Comparison of ENCODE assay signal across 31 cellular contexts in genomic region chr11:69953356-69953755, GRCh38.
"Had no signal": no experiment of that assay in that cellular context is flagged by ENCODE, and none has a peak within 500 bp of the region (broad histone marks: within the 10 kb centered on the region; RNA-seq: fewer than 3 reads in every experiment).

No MANE protein-coding gene starts in this region.

- H3K4me1 Mint-ChIP-seq: activated B cell treated with CpG ODN at 0.5 μM for 24 hours had no signal

- H3K9me3 ChIP-seq: adrenal gland had no signal

- DNase-seq: activated B cell treated with CpG ODN at 0.5 μM for 24 hours; activated CD4-positive, alpha-beta memory T cell treated with anti-CD3 and anti-CD28 coated beads for 36 hours; activated CD4-positive, alpha-beta T cell treated with anti-CD3 and anti-CD28 coated beads for 4 hours; activated CD4-positive, alpha-beta T cell treated with anti-CD3 and anti-CD28 coated beads, Interleukin-2, amount 50 U/mL, for 1 hour; activated CD4-positive, CD25-positive, alpha-beta regulatory T cell treated with anti-CD3 and anti-CD28 coated beads, Interleukin-2, amount 50 U/mL, for 72 hours; activated CD8-positive, alpha-beta memory T cell treated with anti-CD3 and anti-CD28 coated beads, Interleukin-2, amount 50 U/mL, for 4 hours; activated gamma-delta T cell treated with Interleukin-2 at 50 U/mL for 16 hours; activated naive CD4-positive, alpha-beta T cell treated with anti-CD3 and anti-CD28 coated beads for 36 hours; activated T-cell treated with anti-CD3 and anti-CD28 coated beads for 4 hours; activated T-cell treated with anti-CD3 and anti-CD28 coated beads, Interleukin-2, amount 50 U/mL, for 4 hours; adrenal gland; caudate nucleus; NCI-H1105 treated with DMSO at 0.1 percent for 48 hours; NCI-H1436; NCI-H1694; NCI-H1930; NCI-H2081 treated with DMSO at 0.1 percent for 48 hours; NCI-H345; NCI-H524 treated with DMSO at 0.1 percent for 48 hours; RPMI8226; SW 1271; T-helper 1 cell; T-helper 2 cell; T-helper 9 cell had no signal

- H3K4me3 ChIP-seq: adrenal gland, Peyer's patch had no signal

- H3K36me3 ChIP-seq: adrenal gland, Peyer's patch had no signal

- H3K36me3 Mint-ChIP-seq: activated CD4-positive, alpha-beta memory T cell treated with anti-CD3 and anti-CD28 coated beads for 36 hours; activated naive CD4-positive, alpha-beta T cell treated with anti-CD3 and anti-CD28 coated beads, Interleukin-2, amount 50 U/mL, for 72 hours; brain had no signal

- H3K4me1 ChIP-seq: adrenal gland had no signal

- H3K4me3 Mint-ChIP-seq: activated B cell treated with CpG ODN at 0.5 μM for 24 hours; activated CD4-positive, alpha-beta memory T cell treated with anti-CD3 and anti-CD28 coated beads for 36 hours; activated naive CD4-positive, alpha-beta T cell treated with anti-CD3 and anti-CD28 coated beads for 36 hours; activated T-cell treated with anti-CD3 and anti-CD28 coated beads, Interleukin-2, amount 50 U/mL, for 4 hours; activated T-helper 1 cell treated with anti-CD3 and anti-CD28 coated beads, Interleukin-12 subunit alpha, Interleukin-12 subunit beta, Interleukin-2, Interleukin-4 antibody, amounts not matched to agents 30 ng/mL and 10 ng/mL and 1 ng/mL, durations not matched to agents 14 hours and 24 hours and 36 hours; brain had no signal

- ATAC-seq: activated naive CD4-positive, alpha-beta T cell treated with anti-CD3 and anti-CD28 coated beads, Interleukin-2, amount 50 U/mL, for 72 hours; activated T-cell treated with anti-CD3 and anti-CD28 coated beads, Interleukin-2, amount 50 U/mL, for 4 hours; PC-3; Right ventricle myocardium inferior had no signal

- H3K27me3 ChIP-seq: adrenal gland, Peyer's patch had no signal

- H3K27ac ChIP-seq: adrenal gland, Peyer's patch, VCaP had no signal

- H3K9me3 Mint-ChIP-seq: activated B cell treated with CpG ODN at 0.5 μM for 24 hours; activated naive CD4-positive, alpha-beta T cell treated with anti-CD3 and anti-CD28 coated beads for 36 hours; activated naive CD4-positive, alpha-beta T cell treated with anti-CD3 and anti-CD28 coated beads, Interleukin-2, amount 50 U/mL, for 72 hours; activated T-helper 1 cell treated with anti-CD3 and anti-CD28 coated beads, Interleukin-12 subunit alpha, Interleukin-12 subunit beta, Interleukin-2, Interleukin-4 antibody, amounts not matched to agents 30 ng/mL and 10 ng/mL and 1 ng/mL, durations not matched to agents 14 hours and 24 hours and 36 hours had no signal

- H3K27ac Mint-ChIP-seq: activated B cell treated with CpG ODN at 0.5 μM for 24 hours; activated CD4-positive, alpha-beta memory T cell treated with anti-CD3 and anti-CD28 coated beads for 36 hours; activated naive CD4-positive, alpha-beta T cell treated with anti-CD3 and anti-CD28 coated beads for 36 hours; activated T-helper 1 cell treated with anti-CD3 and anti-CD28 coated beads, Interleukin-12 subunit alpha, Interleukin-12 subunit beta, Interleukin-2, Interleukin-4 antibody, amounts not matched to agents 30 ng/mL and 10 ng/mL and 1 ng/mL, durations not matched to agents 14 hours and 24 hours and 36 hours had no signal
